15 cellular contexts compared by ENCODE assay signal in genomic region chr1:175864183-175864582, GRCh38.
A peak's percentile ranks its signal among the peaks of the same experiment; 100 is the strongest.
DNase-seq lines count a peak whose midpoint lies in the region; ATAC-seq and TF ChIP-seq lines count a peak whose summit lies in the region.
"Had no signal": no experiment of that assay in that cellular context is flagged by ENCODE, and none has a peak within 500 bp of the region (broad histone marks: within the 10 kb centered on the region; RNA-seq: fewer than 3 reads in every experiment).

No MANE protein-coding gene starts in this region.

- no peak overlapping the region for H2AFZ ChIP-seq in H9 (ENCODE audit: low read length)
- H2AFZ ChIP-seq: GM23248 had no signal

- no peak overlapping the region for H2BK15ac ChIP-seq in H9 (ENCODE audit: low read depth, low read length)
- no peak overlapping the region for H2BK15ac ChIP-seq in mesendoderm (replicated peaks; ENCODE audit: low read depth)

- no CpG with 5 or more reads among the region's 7 CpGs for WGBS in H9 (ENCODE audit: extremely low coverage, insufficient read length, low lambda C conversion rate)
- WGBS in mesendoderm (ENCODE audit: extremely low coverage, insufficient coverage, low lambda C conversion rate), result no CpG with 5 or more reads among the region's 7 CpGs

- H3K4me2 ChIP-seq in H9 (ENCODE audit: insufficient read depth, insufficient read length, low read length) (no peak overlapping the region), mesendoderm (ENCODE audit: low read length) (no peak overlapping the region)
- H3K4me2 ChIP-seq: A549, BLaER1 had no signal

- H3K27ac ChIP-seq in H9 (ENCODE audit: insufficient read length, low read depth, low read length), result no peak overlapping the region
- H3K27ac ChIP-seq in angular gyrus (ENCODE audit: low read depth, low read length), result peak overlapping the region; percentile 97
- peak overlapping the region; percentile 94 for H3K27ac ChIP-seq in cingulate gyrus (ENCODE audit: low read depth, low read length)
- no peak overlapping the region for H3K27ac ChIP-seq in mesendoderm (ENCODE audit: low read depth, low read length)
- H3K27ac ChIP-seq in colonic mucosa, result no peak overlapping the region
- H3K27ac ChIP-seq: A549, BLaER1, GM23248 had no signal

- H2AK5ac ChIP-seq in H9 (ENCODE audit: insufficient read length, low read length) (no peak overlapping the region), mesendoderm (ENCODE audit: low read length) (peak overlapping the region; percentile 89)

- peaks cover 8% of the 10 kb centered on the region for H3K27me3 Mint-ChIP-seq in H9 (ENCODE audit: low read depth)

- H3K9me3 ChIP-seq in H9 (ENCODE audit: control insufficient read depth, low read depth, low read length), result no peaks in the 10 kb centered on the region
- H3K9me3 ChIP-seq in colonic mucosa, result no peaks in the 10 kb centered on the region
- H3K9me3 ChIP-seq: A549, BLaER1, HAP-1 had no signal

- H3K9ac ChIP-seq in H9 (ENCODE audit: extremely low read depth, insufficient read length, low read length) (no peak overlapping the region), mesendoderm (ENCODE audit: low read length) (no peak overlapping the region), colonic mucosa (ENCODE audit: low read depth in 2 of 2, low read length in 2 of 2) (no peak overlapping the region)
- H3K9ac ChIP-seq: BLaER1, GM23248 had no signal

- no peak overlapping the region for H2BK5ac ChIP-seq in H9 (ENCODE audit: insufficient read length, low read length)
- peak overlapping the region; percentile 15 for H2BK5ac ChIP-seq in mesendoderm (ENCODE audit: low read length)

- H3K4me3 ChIP-seq in mesendoderm (ENCODE audit: low read length) (no peak overlapping the region), colonic mucosa (no peak overlapping the region)
- H3K4me3 ChIP-seq: A549, BLaER1, GM12878, GM23248, HAP-1 had no signal

- no peaks in the 10 kb centered on the region; a peak in 2 of 5 replicates for H3K9me3 Mint-ChIP-seq in H9
- H3K9me3 Mint-ChIP-seq: IgD-negative memory B cell had no signal

- H3K4me1 ChIP-seq in H9 (ENCODE audit: insufficient read depth, low read length) (peaks cover 35% of the 10 kb centered on the region), mesendoderm (ENCODE audit: control insufficient read depth, low read depth, low read length) (peaks cover 3% of the 10 kb centered on the region), colonic mucosa (peaks cover 6% of the 10 kb centered on the region)
- H3K4me1 ChIP-seq: A549, BLaER1 had no signal

- H4K8ac ChIP-seq in H9 (replicated peaks; ENCODE audit: insufficient read length, low read depth, low read length) (no peak overlapping the region), mesendoderm (ENCODE audit: low read depth, low read length) (no peak overlapping the region)

- no peak for ATAC-seq in GM19397 (IDR thresholded peaks at IDR 0.05; ENCODE audit: unreplicated experiment)
- ATAC-seq: A549, GM12878 had no signal

- peak overlapping the region in 1 of 3 experiments; percentile 97; a peak in 2 of 7 replicates for H3K27ac Mint-ChIP-seq in H9
- H3K27ac Mint-ChIP-seq: IgD-negative memory B cell had no signal

- no peak for TF ChIP-seq CTCF in H9 (conservative IDR thresholded peaks at IDR 0.05)
- no peak for TF ChIP-seq CTCF in colonic mucosa (IDR thresholded peaks at IDR 0.05)

- H3K4me3 Mint-ChIP-seq in H9, result peak overlapping the region in 1 of 2 experiments; percentile 61; a peak in 1 of 5 replicates

- H3K4ac ChIP-seq in H9 (ENCODE audit: low read depth, low read length) (no peak overlapping the region; the same call in 1 of the 2 replicates), mesendoderm (ENCODE audit: low read depth, low read length) (no peak overlapping the region)

- H2BK120ac ChIP-seq in H9 (ENCODE audit: low read depth, low read length, poor library complexity, severe bottlenecking), result no peak overlapping the region
- H2BK120ac ChIP-seq in mesendoderm (ENCODE audit: low read depth, low read length), result no peak overlapping the region

- peak overlapping the region; percentile 78 for H4K91ac ChIP-seq in H9 (ENCODE audit: insufficient read length, low read depth, low read length)

- H3K56ac ChIP-seq in H9 (ENCODE audit: insufficient read length, low read depth, low read length) (no peak overlapping the region), mesendoderm (ENCODE audit: low read length) (peak overlapping the region; percentile 72)

- no peaks in the 10 kb centered on the region for H4K20me1 ChIP-seq in H9 (ENCODE audit: control insufficient read depth, insufficient read depth, insufficient read length)
- H4K20me1 ChIP-seq: BLaER1 had no signal

- H3K27me3 ChIP-seq in H9 (ENCODE audit: insufficient read depth, low read length) (no peaks in the 10 kb centered on the region), mesendoderm (ENCODE audit: insufficient read depth, low read length, poor library complexity) (no peaks in the 10 kb centered on the region), colonic mucosa (no peaks in the 10 kb centered on the region)
- H3K27me3 ChIP-seq: BLaER1 had no signal

- H3K4me1 Mint-ChIP-seq in H9, result peaks cover 66 to 67% of the 10 kb centered on the region in 2 experiments

- intact Hi-C loops in colonic mucosa (cut with DNase I), result no loop called here

- H3K14ac ChIP-seq in H9 (ENCODE audit: insufficient read depth, low read length), result 0 out of 2 replicates have a peak overlapping the region, but pooled peaks have one; percentile 42

- peak overlapping the region; percentile 92 for H2BK12ac ChIP-seq in H9 (ENCODE audit: insufficient read length, low read depth, low read length)

- no peaks in the 10 kb centered on the region for H3K36me3 ChIP-seq in mesendoderm (ENCODE audit: control insufficient read depth, insufficient read depth, low read length)
- H3K36me3 ChIP-seq in colonic mucosa, result no peaks in the 10 kb centered on the region
- H3K36me3 ChIP-seq: BLaER1, HAP-1 had no signal

- H3K79me1 ChIP-seq in H9 (ENCODE audit: insufficient read depth, low read depth, low read length, poor library complexity, severe bottlenecking), result no peaks in the 10 kb centered on the region
- no peaks in the 10 kb centered on the region for H3K79me1 ChIP-seq in mesendoderm (ENCODE audit: low read length)

- H3K23me2 ChIP-seq in H9 (ENCODE audit: insufficient read length, low read depth, low read length, poor library complexity, severe bottlenecking), result no peaks in the 10 kb centered on the region

- peak overlapping the region; percentile 90 for H2BK20ac ChIP-seq in H9 (ENCODE audit: low read depth, low read length, poor library complexity, severe bottlenecking)

- H3K23ac ChIP-seq in H9 (ENCODE audit: insufficient read length, low read depth, low read length), result no peak overlapping the region
- H3K23ac ChIP-seq in mesendoderm (ENCODE audit: low read length), result no peak overlapping the region

- DNase-seq in H9, result no peak
- DNase-seq in mesendoderm, result no peak
- no peak for DNase-seq in EL
- DNase-seq in colonic mucosa, result no peak
- DNase-seq: AML-193, DMS 273 treated with DMSO at 0.1 percent for 48 hours, GM23248 had no signal

- H3K18ac ChIP-seq in H9 (ENCODE audit: insufficient read length, low read depth, low read length), result no peak overlapping the region
- H3K18ac ChIP-seq in mesendoderm (ENCODE audit: low read length), result no peak overlapping the region

- no peak overlapping the region for H4K5ac ChIP-seq in H9 (ENCODE audit: insufficient read length, low read depth, low read length)
- no peak overlapping the region for H4K5ac ChIP-seq in mesendoderm (ENCODE audit: low read length)

- no peaks in the 10 kb centered on the region for H3K36me3 Mint-ChIP-seq in H9 (ENCODE audit: insufficient read depth in 1 of 3, low read depth in 3 of 3)
- H3K36me3 Mint-ChIP-seq: IgD-negative memory B cell had no signal

- H3K79me2 ChIP-seq in H9 (ENCODE audit: insufficient read depth, low read length) (no peaks in the 10 kb centered on the region), mesendoderm (ENCODE audit: control insufficient read depth, insufficient read depth, low read length) (no peaks in the 10 kb centered on the region)

- no peak overlapping the region for H3T11ph ChIP-seq in H9 (ENCODE audit: low read length)

Comparison
In these comparisons a context has a peak if more than half of its experiments do, and no peak if none do; other contexts are left out.
1. H3K27ac ChIP-seq: peak in angular gyrus (single experiment) and cingulate gyrus (single experiment); none in H9 (single experiment), mesendoderm (single experiment) and colonic mucosa (single experiment).